19 cellular contexts compared by ENCODE assay signal in the genomic region with DNA sequence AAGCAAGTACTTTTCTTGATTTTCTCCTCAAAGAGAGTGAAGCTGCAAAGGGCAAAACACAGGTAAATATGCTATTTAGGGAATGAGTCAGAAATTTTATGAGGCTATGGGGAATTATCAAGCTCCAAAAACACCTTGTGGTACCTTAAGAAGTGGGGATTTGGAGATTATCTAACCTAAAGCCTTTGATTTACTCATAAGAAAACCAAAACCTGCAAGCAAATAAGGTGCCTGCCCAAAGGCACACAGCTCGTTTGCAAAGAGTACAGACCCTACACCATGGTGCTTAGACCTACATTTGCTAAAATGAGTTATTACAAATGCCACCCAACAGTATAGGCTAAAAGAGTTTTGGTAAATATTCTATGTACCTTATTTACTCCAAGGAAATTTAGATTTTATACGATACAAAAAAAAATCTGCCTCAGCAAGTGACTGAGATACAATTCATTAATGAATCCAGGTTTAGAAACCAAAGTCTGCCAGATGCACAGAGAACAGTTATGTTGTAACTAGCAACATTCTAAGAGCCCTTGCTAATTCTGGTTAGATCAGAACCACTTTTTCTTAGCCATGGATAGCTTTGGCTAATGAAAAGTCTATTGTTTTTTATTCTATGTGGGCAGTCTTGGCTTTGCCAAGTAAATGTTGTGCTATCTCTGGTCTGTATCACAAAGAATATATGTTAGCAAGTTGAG.
DNase-seq lines count a peak whose midpoint lies in the region; ATAC-seq and TF ChIP-seq lines count a peak whose summit lies in the region.
"Had no signal": no experiment of that assay in that cellular context is flagged by ENCODE, and none has a peak within 500 bp of the region (broad histone marks: within the 10 kb centered on the region; RNA-seq: fewer than 3 reads in every experiment).

No MANE protein-coding gene starts in this region.

- no peak overlapping the region for H3K4me3 ChIP-seq in prostate gland

- TF ChIP-seq POLR2A in prostate gland (IDR thresholded peaks at IDR 0.05): no peak

- H3K36me3 ChIP-seq in prostate gland: no peaks in the 10 kb centered on the region
- H3K36me3 ChIP-seq: neutrophil had no signal

- H3K4me1 ChIP-seq in prostate gland (replicated peaks): no peaks in the 10 kb centered on the region

- no peaks in the 10 kb centered on the region for H3K27me3 ChIP-seq in prostate gland (replicated peaks; ENCODE audit: insufficient read depth)
- H3K27me3 ChIP-seq: neutrophil had no signal

- TF ChIP-seq CTCF in prostate gland (IDR thresholded peaks at IDR 0.05): no peak

- DNase-seq in LoVo (ENCODE audit: low spot score) (peak; percentile 14), HPDE6-E6E7 (ENCODE audit: extremely low spot score) (no peak), prostate gland (ENCODE audit: low spot score) (no peak), NCI-H146 treated with DMSO at 0.1 percent for 48 hours (lab: John Stamatoyannopoulos, UW; ENCODE audit: unreplicated experiment) (no peak), germinal center (ENCODE audit: low spot score) (no peak)
- DNase-seq: activated CD4-positive, alpha-beta T cell treated with anti-CD3 and anti-CD28 coated beads for 36 hours; activated naive CD8-positive, alpha-beta T cell treated with anti-CD3 and anti-CD28 coated beads, Interleukin-2, amount 50 U/mL, for 24 hours; activated T-cell treated with anti-CD3 and anti-CD28 coated beads, Interleukin-2, amount 50 U/mL, for 4 hours; cerebellar nuclear complex; DMS 273 treated with DMSO at 0.1 percent for 48 hours; NCI-H146; NCI-H69; stimulated activated naive B cell treated with anti-CD40 and anti-IgM and Interleukin-4, amounts not matched to agents 10 μg/mL and 1 μg/mL and 100 μg/mL, for 72 hours had no signal

- intact Hi-C loops in prostate gland (cut with DNase I): no loop called here

- 94% methylated on average over 2 of the region's 2 CpGs for WGBS in prostate gland

- ATAC-seq in GM18907 (IDR thresholded peaks at IDR 0.05; ENCODE audit: unreplicated experiment) (peak; percentile 91), GM21526 (IDR thresholded peaks at IDR 0.05; ENCODE audit: low FRiP score, unreplicated experiment) (peak; percentile 73), HG02973 (IDR thresholded peaks at IDR 0.05; ENCODE audit: unreplicated experiment) (peak; percentile 82)
- ATAC-seq: activated CD4-positive, alpha-beta T cell treated with anti-CD3 and anti-CD28 coated beads for 36 hours; activated naive CD8-positive, alpha-beta T cell treated with anti-CD3 and anti-CD28 coated beads, Interleukin-2, amount 50 U/mL, for 24 hours; activated T-cell treated with anti-CD3 and anti-CD28 coated beads, Interleukin-2, amount 50 U/mL, for 4 hours; stimulated activated naive B cell treated with anti-CD40 and anti-IgM and Interleukin-4, amounts not matched to agents 10 μg/mL and 1 μg/mL and 100 μg/mL, for 72 hours had no signal

- no peaks in the 10 kb centered on the region for H3K9me3 ChIP-seq in prostate gland
- H3K9me3 ChIP-seq: neutrophil had no signal

- no peak overlapping the region for H3K27ac ChIP-seq in prostate gland
- H3K27ac ChIP-seq: KMS-11, neutrophil, RWPE1 had no signal
